Comparison of ENCODE assay signal across 8 cellular contexts in the genomic region with DNA sequence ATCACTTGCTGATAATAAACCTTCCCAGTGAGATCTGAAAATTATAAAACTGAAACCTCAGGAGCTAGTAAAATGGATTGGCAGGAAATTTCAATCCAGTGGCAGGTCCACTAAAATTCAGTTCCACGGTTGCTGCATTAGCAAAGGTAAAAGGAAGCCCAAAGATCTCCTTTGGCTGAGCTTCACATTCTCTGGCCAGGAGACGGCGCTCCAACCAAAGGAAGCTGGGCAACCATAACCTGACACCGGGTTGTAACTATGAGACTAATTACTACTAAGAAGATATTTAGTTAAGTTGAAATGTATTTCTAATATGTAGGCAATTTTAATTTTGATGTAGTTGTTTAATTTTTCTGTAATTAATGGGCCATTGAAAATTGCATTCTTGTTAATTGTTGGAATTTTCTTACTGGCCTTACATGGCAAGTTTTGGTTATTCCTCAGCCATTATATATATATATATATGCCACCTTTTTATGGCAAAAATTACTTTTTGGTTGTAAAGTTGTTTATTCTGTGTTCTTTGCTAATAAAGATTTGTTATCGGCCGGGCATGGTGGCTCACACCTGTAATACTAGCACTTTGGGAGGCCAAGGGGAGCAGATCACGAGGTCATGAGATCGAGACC. TPM values are rescaled to one million over a fixed set of nuclear protein-coding genes. Genes with fewer than 3 reads are reported as not detected.
A peak's percentile ranks its signal among the peaks of the same experiment; 100 is the strongest.
DNase-seq lines count a peak whose midpoint lies in the region; ATAC-seq and TF ChIP-seq lines count a peak whose summit lies in the region.

No MANE protein-coding gene starts in this region.

- H3K27me3 ChIP-seq in SJCRH30 = peaks cover 3% of the 10 kb centered on the region; the same call in 1 of the 2 replicates
- peaks cover 12 to 31% of the 10 kb centered on the region in 2 experiments for H3K27me3 ChIP-seq in mesenchymal stem cell (ENCODE audit: control insufficient read depth in 1 of 2, insufficient read depth in 1 of 2, low read length in 2 of 2)

- H2AFZ ChIP-seq in mesenchymal stem cell (ENCODE audit: low read depth, low read length) = no peak overlapping the region

- no peak overlapping the region for H3K4me2 ChIP-seq in mesenchymal stem cell (ENCODE audit: low read length, poor library complexity, severe bottlenecking)

- H3K4me1 Mint-ChIP-seq in brain (no peaks in the 10 kb centered on the region), type B pancreatic cell (ENCODE audit: unreplicated experiment) (no peaks in the 10 kb centered on the region)

- no peak overlapping the region for H2BK5ac ChIP-seq in mesenchymal stem cell (ENCODE audit: low read depth, low read length, poor library complexity, severe bottlenecking)

- no peak overlapping the region for H3K9ac ChIP-seq in mesenchymal stem cell (ENCODE audit: low read length)

- H2AK5ac ChIP-seq in mesenchymal stem cell (ENCODE audit: low read length, severe bottlenecking) = no peak overlapping the region

- H3K27me3 Mint-ChIP-seq in brain (peaks cover 4% of the 10 kb centered on the region), type B pancreatic cell (peaks cover 28% of the 10 kb centered on the region)

- no peak overlapping the region for H3K4ac ChIP-seq in mesenchymal stem cell (ENCODE audit: low read depth in 1 of 2, low read length in 2 of 2)

- H3K36me3 Mint-ChIP-seq in brain = no peaks in the 10 kb centered on the region
- no peaks in the 10 kb centered on the region for H3K36me3 Mint-ChIP-seq in type B pancreatic cell

- H3K9me3 ChIP-seq in SJCRH30 (replicated peaks) (no peaks in the 10 kb centered on the region), mesenchymal stem cell (ENCODE audit: control insufficient read depth, low read length) (no peaks in the 10 kb centered on the region)

- H3K9me3 Mint-ChIP-seq in brain (peaks cover 0 to 3% (median 0%) of the 10 kb centered on the region in 5 experiments), type B pancreatic cell (no peaks in the 10 kb centered on the region)

- H3K4me3 Mint-ChIP-seq in brain = no peak overlapping the region
- H3K4me3 Mint-ChIP-seq in type B pancreatic cell = no peak overlapping the region

- H3K4me1 ChIP-seq in SJCRH30 (no peaks in the 10 kb centered on the region), mesenchymal stem cell (ENCODE audit: control insufficient read depth, insufficient read depth, low read depth, low read length) (no peaks in the 10 kb centered on the region)

- no peak overlapping the region for H2BK12ac ChIP-seq in mesenchymal stem cell (ENCODE audit: low read length in 2 of 2)

- no peak overlapping the region for H3K23ac ChIP-seq in mesenchymal stem cell (ENCODE audit: low read length in 2 of 2)

- H2BK120ac ChIP-seq in mesenchymal stem cell (ENCODE audit: low read depth, low read length) = no peak overlapping the region

- WGBS in mesenchymal stem cell = 52% methylated on average over 8 of the region's 8 CpGs

- H3K14ac ChIP-seq in mesenchymal stem cell (ENCODE audit: low read length in 2 of 2) = no peak overlapping the region

- H4K91ac ChIP-seq in mesenchymal stem cell (ENCODE audit: low read length) = no peak overlapping the region

- CTCF ChIA-PET in HEK293T (lab: Yijun Ruan, JAX) = interaction anchor here (0.6 to 7.7 kb wide), 8 partner anchors 9 to 532 kb away, joined by 3 to 79 read pairs (median 4); no protein-coding TSS in a partner anchor

- peak; percentile 25 to 41 for TF ChIP-seq CTCF in brain (conservative IDR thresholded peaks at IDR 0.05)
- peak; percentile 68 for TF ChIP-seq CTCF in type B pancreatic cell (conservative IDR thresholded peaks at IDR 0.05)

- H3K36me3 ChIP-seq in SJCRH30 (no peaks in the 10 kb centered on the region), mesenchymal stem cell (ENCODE audit: control insufficient read depth in 1 of 2, insufficient read depth in 2 of 2, low read depth in 1 of 2, low read length in 2 of 2) (no peaks in the 10 kb centered on the region)

- POLR2A ChIA-PET in HEK293T (lab: Yijun Ruan, JAX) = no interaction called here

- DNase-seq in COR-L47 (lab: John Stamatoyannopoulos, UW) (peak; percentile 1), HEK293T (ENCODE audit: extremely low spot score) (peak; percentile 64), SJCRH30 (peak; percentile 53 to 79), mesenchymal stem cell (peak; percentile 19), type B pancreatic cell (ENCODE audit: extremely low spot score, unreplicated experiment) (no peak), NCI-H1694 (lab: John Stamatoyannopoulos, UW) (no peak)

- ATAC-seq in HG02571 (IDR thresholded peaks at IDR 0.05; ENCODE audit: unreplicated experiment) = no peak

- H3K27ac ChIP-seq in SJCRH30 = no peak overlapping the region
- no peak overlapping the region for H3K27ac ChIP-seq in mesenchymal stem cell (ENCODE audit: low read length, poor library complexity, severe bottlenecking)

- H3K27ac Mint-ChIP-seq in brain = no peak overlapping the region
- no peak overlapping the region for H3K27ac Mint-ChIP-seq in type B pancreatic cell

- H3K79me1 ChIP-seq in mesenchymal stem cell (replicated peaks; ENCODE audit: low read length, poor library complexity, severe bottlenecking) = no peaks in the 10 kb centered on the region

- no peak overlapping the region for H3K18ac ChIP-seq in mesenchymal stem cell (ENCODE audit: low read depth in 1 of 2, low read length in 2 of 2)

- H3K4me3 ChIP-seq in SJCRH30 = no peak overlapping the region
- H3K4me3 ChIP-seq in mesenchymal stem cell (ENCODE audit: insufficient read depth in 1 of 2, low read depth in 1 of 2, low read length in 2 of 2) = no peak overlapping the region

- no peak overlapping the region for H2BK15ac ChIP-seq in mesenchymal stem cell (ENCODE audit: low read depth, poor library complexity, severe bottlenecking)

- H4K8ac ChIP-seq in mesenchymal stem cell (ENCODE audit: low read length) = no peak overlapping the region

TF ChIP-seq in HEK293T, 16 proteins besides CTCF, POLR2A, EP300 and RAD21:
- TF ChIP-seq ZNF384 (IDR thresholded peaks at IDR 0.05) (no peak), ARNT (IDR thresholded peaks at IDR 0.05) (no peak), SUZ12 (IDR thresholded peaks at IDR 0.05) (no peak), BHLHE40 (IDR thresholded peaks at IDR 0.05; ENCODE audit: borderline replicate concordance) (no peak), SP1 (IDR thresholded peaks at IDR 0.05) (no peak), ELF4 (IDR thresholded peaks at IDR 0.05) (no peak), NFRKB (IDR thresholded peaks at IDR 0.05) (no peak), FOXM1 (IDR thresholded peaks at IDR 0.05; ENCODE audit: borderline replicate concordance) (no peak), TARDBP (IDR thresholded peaks at IDR 0.05) (no peak), LEF1 (IDR thresholded peaks at IDR 0.05; ENCODE audit: borderline replicate concordance) (no peak), FOXA1 (IDR thresholded peaks at IDR 0.05) (no peak)
- TF ChIP-seq, protein P1, sequence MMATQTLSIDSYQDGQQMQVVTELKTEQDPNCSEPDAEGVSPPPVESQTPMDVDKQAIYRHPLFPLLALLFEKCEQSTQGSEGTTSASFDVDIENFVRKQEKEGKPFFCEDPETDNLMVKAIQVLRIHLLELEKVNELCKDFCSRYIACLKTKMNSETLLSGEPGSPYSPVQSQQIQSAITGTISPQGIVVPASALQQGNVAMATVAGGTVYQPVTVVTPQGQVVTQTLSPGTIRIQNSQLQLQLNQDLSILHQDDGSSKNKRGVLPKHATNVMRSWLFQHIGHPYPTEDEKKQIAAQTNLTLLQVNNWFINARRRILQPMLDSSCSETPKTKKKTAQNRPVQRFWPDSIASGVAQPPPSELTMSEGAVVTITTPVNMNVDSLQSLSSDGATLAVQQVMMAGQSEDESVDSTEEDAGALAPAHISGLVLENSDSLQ (IDR thresholded peaks at IDR 0.05) = no peak

RNA-seq across cellular contexts. Expression of gene OR8S1, which starts 17.0 kb away (rescaled TPM):
- not detected in 2 replicates for total RNA-seq in SJCRH30 (2014; rRNA removed; shearing (Covaris generic))
- polyA plus RNA-seq in brain (ENCODE audit: insufficient read depth, low read depth, low replicate concordance) = not detected
- not detected for polyA plus RNA-seq in mesenchymal stem cell (2013, experiment 1 of 2)
- polyA plus RNA-seq in mesenchymal stem cell (2013, experiment 2 of 2) = not detected
- not detected in 2 replicates for total RNA-seq in type B pancreatic cell (ENCODE audit: low replicate concordance)

RNA-seq across cellular contexts. Expression of gene LALBA, which starts 27.4 kb away (rescaled TPM):
- not detected in 2 replicates for total RNA-seq in SJCRH30 (2014; rRNA removed; shearing (Covaris generic))
- not detected for polyA plus RNA-seq in brain (ENCODE audit: insufficient read depth, low read depth, low replicate concordance)
- polyA plus RNA-seq in mesenchymal stem cell (2013, experiment 1 of 2) = not detected
- polyA plus RNA-seq in mesenchymal stem cell (2013, experiment 2 of 2) = not detected
- total RNA-seq in type B pancreatic cell (ENCODE audit: low replicate concordance) = not detected in 2 replicates

Comparison
In these comparisons a context has a peak if more than half of its experiments do, and no peak if none do; other contexts are left out.
1. DNase-seq: peak in COR-L47 (single experiment), HEK293T (single experiment), SJCRH30 (2 of 2) and mesenchymal stem cell (single experiment); none in type B pancreatic cell (single experiment) and NCI-H1694 (single experiment).